In genomic region chr3:37974121-37974927, GRCh38 we compare ENCODE assay signal across 9 cellular contexts. TPM values are rescaled to one million over a fixed set of nuclear protein-coding genes. Genes with fewer than 3 reads are reported as not detected.
DNase-seq lines count a peak whose midpoint lies in the region; ATAC-seq and TF ChIP-seq lines count a peak whose summit lies in the region.
"Had no signal": no experiment of that assay in that cellular context is flagged by ENCODE, and none has a peak within 500 bp of the region (broad histone marks: within the 10 kb centered on the region; RNA-seq: fewer than 3 reads in every experiment).

No MANE protein-coding gene starts in this region.

- DNase-seq in NOMO-1 (lab: John Stamatoyannopoulos, UW; ENCODE audit: unreplicated experiment in 2 of 2): peak; percentile 44 to 74
- no peak for DNase-seq in NOMO-1 treated with dmso at 0.1 percent for 144 hours (lab: John Stamatoyannopoulos, UW; ENCODE audit: unreplicated experiment)
- DNase-seq in NCI-H460 (ENCODE audit: extremely low read depth, low read depth): peak; percentile 51
- peak; percentile 82 for DNase-seq in activated CD8-positive, alpha-beta memory T cell treated with anti-CD3 and anti-CD28 coated beads, Interleukin-2, amount 10 ng/mL, durations not matched to agents 7 days and 5 days
- peak; percentile 67 to 81 for DNase-seq in erythroblast (lab: John Stamatoyannopoulos, UW)
- peak; percentile 57 for DNase-seq in natural killer cell
- peak; percentile 37 to 76 (median 54) for DNase-seq in stimulated activated naive CD4-positive, alpha-beta T cell (lab: John Stamatoyannopoulos, UW)

- H3K4me3 Mint-ChIP-seq in activated CD8-positive, alpha-beta memory T cell treated with anti-CD3 and anti-CD28 coated beads, Interleukin-2, amount 10 ng/mL, durations not matched to agents 7 days and 5 days: no peak overlapping the region
- no peak overlapping the region for H3K4me3 Mint-ChIP-seq in natural killer cell
- H3K4me3 Mint-ChIP-seq: stimulated activated naive CD8-positive, alpha-beta T cell treated with anti-CD3 and anti-CD28 coated beads, Interleukin-15, Interleukin-2, amounts not matched to agents 100 ng/mL and 50 ng/mL, for 24 hours had no signal

- no peak for TF ChIP-seq POLR2A in erythroblast (IDR thresholded peaks at IDR 0.05; ENCODE audit: low read length)

- H3K36me3 Mint-ChIP-seq in activated CD8-positive, alpha-beta memory T cell treated with anti-CD3 and anti-CD28 coated beads, Interleukin-2, amount 10 ng/mL, durations not matched to agents 7 days and 5 days: no peaks in the 10 kb centered on the region
- H3K36me3 Mint-ChIP-seq in natural killer cell: no peaks in the 10 kb centered on the region

- H3K27ac Mint-ChIP-seq in activated CD8-positive, alpha-beta memory T cell treated with anti-CD3 and anti-CD28 coated beads, Interleukin-2, amount 10 ng/mL, durations not matched to agents 7 days and 5 days: no peak overlapping the region
- no peak overlapping the region for H3K27ac Mint-ChIP-seq in natural killer cell
- H3K27ac Mint-ChIP-seq: stimulated activated naive CD8-positive, alpha-beta T cell treated with anti-CD3 and anti-CD28 coated beads, Interleukin-15, Interleukin-2, amounts not matched to agents 100 ng/mL and 50 ng/mL, for 24 hours had no signal

- CTCF ChIA-PET in activated CD8-positive, alpha-beta memory T cell treated with anti-CD3 and anti-CD28 coated beads, Interleukin-2, amount 10 ng/mL, durations not matched to agents 7 days and 5 days (lab: Charles Lee): interaction anchor here (0.6 to 10.3 kb wide), 37 partner anchors 8 to 1109 kb away, joined by 3 to 65 read pairs (median 5); partner anchors contain the start of genes DLEC1, VILL and XYLB

- H3K9me3 Mint-ChIP-seq in activated CD8-positive, alpha-beta memory T cell treated with anti-CD3 and anti-CD28 coated beads, Interleukin-2, amount 10 ng/mL, durations not matched to agents 7 days and 5 days (ENCODE audit: low read depth): no peaks in the 10 kb centered on the region
- H3K9me3 Mint-ChIP-seq in natural killer cell: no peaks in the 10 kb centered on the region
- H3K9me3 Mint-ChIP-seq: stimulated activated naive CD8-positive, alpha-beta T cell treated with anti-CD3 and anti-CD28 coated beads, Interleukin-15, Interleukin-2, amounts not matched to agents 100 ng/mL and 50 ng/mL, for 24 hours had no signal

- intact Hi-C loops in natural killer cell (cut with micrococcal nuclease): loop anchor here (1.0 to 2.0 kb wide), 3 partner anchors 29 to 506 kb away; no protein-coding TSS in a partner anchor

- peaks cover 9% of the 10 kb centered on the region for H3K4me1 Mint-ChIP-seq in activated CD8-positive, alpha-beta memory T cell treated with anti-CD3 and anti-CD28 coated beads, Interleukin-2, amount 10 ng/mL, durations not matched to agents 7 days and 5 days
- H3K4me1 Mint-ChIP-seq in natural killer cell: peaks cover 0 to 6% of the 10 kb centered on the region in 2 donors

- ATAC-seq in HG02642 (IDR thresholded peaks at IDR 0.05; ENCODE audit: poor library complexity, unreplicated experiment): peak; percentile 86
- peak; percentile 96 for ATAC-seq in activated CD8-positive, alpha-beta memory T cell treated with anti-CD3 and anti-CD28 coated beads, Interleukin-2, amount 10 ng/mL, durations not matched to agents 7 days and 5 days
- ATAC-seq in natural killer cell: peak; percentile 89 to 99 (median 99)

- TF ChIP-seq CTCF in natural killer cell (IDR thresholded peaks at IDR 0.05): peak; percentile 85

- peaks cover 2% of the 10 kb centered on the region for H3K27me3 Mint-ChIP-seq in activated CD8-positive, alpha-beta memory T cell treated with anti-CD3 and anti-CD28 coated beads, Interleukin-2, amount 10 ng/mL, durations not matched to agents 7 days and 5 days
- H3K27me3 Mint-ChIP-seq in natural killer cell (ENCODE audit: low read depth in 2 of 2): no peaks in the 10 kb centered on the region
- H3K27me3 Mint-ChIP-seq: stimulated activated naive CD8-positive, alpha-beta T cell treated with anti-CD3 and anti-CD28 coated beads, Interleukin-15, Interleukin-2, amounts not matched to agents 100 ng/mL and 50 ng/mL, for 24 hours had no signal

RNA-seq across cellular contexts. Expression of gene VILL, which starts 16.3 kb away (rescaled TPM):
- 1.1 and 1.7 TPM in 2 replicates for total RNA-seq in NCI-H460 (2014; rRNA removed; shearing (Covaris generic))
- 4.4 and 13.0 TPM in 2 replicates for polyA plus RNA-seq in NCI-H460 (2014; cell fraction: nucleus; rRNA removed)
- 10 to 100 TPM; 15.4 to 18.3 TPM for total RNA-seq in activated CD8-positive, alpha-beta memory T cell treated with anti-CD3 and anti-CD28 coated beads, Interleukin-2, amount 10 ng/mL, durations not matched to agents 7 days and 5 days
- total RNA-seq in natural killer cell: 10 to 100 TPM; 25.6 to 27.8 (median 26.9) TPM

RNA-seq across cellular contexts. Expression of gene PLCD1, which starts 55.1 kb away (rescaled TPM):
- total RNA-seq in NCI-H460 (2014; rRNA removed; shearing (Covaris generic)): 1.2 and 1.9 TPM in 2 replicates
- 1.5 and 5.7 TPM in 2 replicates for polyA plus RNA-seq in NCI-H460 (2014; cell fraction: nucleus; rRNA removed)
- 10 to 100 TPM; 12.3 to 20.6 TPM for total RNA-seq in activated CD8-positive, alpha-beta memory T cell treated with anti-CD3 and anti-CD28 coated beads, Interleukin-2, amount 10 ng/mL, durations not matched to agents 7 days and 5 days
- 10 to 100 TPM; 27.7 to 38.1 (median 29.4) TPM for total RNA-seq in natural killer cell
